1 cellular context compared by ENCODE assay signal in the genomic region with DNA sequence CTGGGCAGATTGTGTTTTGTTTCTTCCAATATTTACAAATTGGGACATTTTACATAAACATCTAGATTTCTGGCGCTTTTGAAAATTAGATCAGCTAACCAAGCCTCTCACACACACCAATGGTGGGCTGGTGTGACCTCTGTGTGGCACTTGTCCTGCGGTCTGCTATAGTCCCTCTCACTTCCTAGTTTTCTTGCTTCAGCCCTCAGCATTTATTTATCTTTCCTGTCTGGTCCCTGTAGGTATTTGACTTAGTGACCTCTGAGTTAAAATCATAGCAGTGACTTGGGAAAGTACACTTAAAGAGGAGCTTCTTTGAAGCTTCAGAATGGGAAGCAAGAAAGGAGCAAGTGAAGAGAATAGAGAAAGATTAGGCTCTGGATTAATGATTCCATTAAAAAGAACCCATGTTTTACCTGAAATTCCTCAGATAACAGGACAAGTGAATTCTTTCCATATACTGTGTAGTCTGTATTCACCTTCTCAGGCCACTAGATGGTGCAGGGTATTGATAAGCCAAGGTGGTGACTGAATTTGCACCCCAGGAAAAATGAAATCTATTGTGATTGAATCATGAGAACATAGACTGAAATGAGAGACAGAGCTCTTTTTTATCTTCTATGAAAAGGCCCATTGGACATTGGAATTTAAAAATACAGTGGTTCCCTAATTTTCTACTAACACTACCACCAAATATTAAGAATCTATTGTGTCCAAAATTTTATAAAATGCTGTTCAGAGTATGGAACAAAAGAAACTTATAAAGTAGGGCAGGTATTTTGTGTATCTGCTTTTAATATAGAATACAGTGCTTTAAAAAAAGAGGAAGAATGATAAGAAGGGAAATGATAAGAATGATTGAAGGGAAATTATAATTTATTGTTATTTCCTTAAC.
TF ChIP-seq lines count a peak whose summit lies in the region.

No MANE protein-coding gene starts in this region.

TF ChIP-seq in GM12878, 131 proteins besides CTCF, POLR2A, EP300 and RAD21 (continued from another document and continues in another):
- TF ChIP-seq, protein P1, sequence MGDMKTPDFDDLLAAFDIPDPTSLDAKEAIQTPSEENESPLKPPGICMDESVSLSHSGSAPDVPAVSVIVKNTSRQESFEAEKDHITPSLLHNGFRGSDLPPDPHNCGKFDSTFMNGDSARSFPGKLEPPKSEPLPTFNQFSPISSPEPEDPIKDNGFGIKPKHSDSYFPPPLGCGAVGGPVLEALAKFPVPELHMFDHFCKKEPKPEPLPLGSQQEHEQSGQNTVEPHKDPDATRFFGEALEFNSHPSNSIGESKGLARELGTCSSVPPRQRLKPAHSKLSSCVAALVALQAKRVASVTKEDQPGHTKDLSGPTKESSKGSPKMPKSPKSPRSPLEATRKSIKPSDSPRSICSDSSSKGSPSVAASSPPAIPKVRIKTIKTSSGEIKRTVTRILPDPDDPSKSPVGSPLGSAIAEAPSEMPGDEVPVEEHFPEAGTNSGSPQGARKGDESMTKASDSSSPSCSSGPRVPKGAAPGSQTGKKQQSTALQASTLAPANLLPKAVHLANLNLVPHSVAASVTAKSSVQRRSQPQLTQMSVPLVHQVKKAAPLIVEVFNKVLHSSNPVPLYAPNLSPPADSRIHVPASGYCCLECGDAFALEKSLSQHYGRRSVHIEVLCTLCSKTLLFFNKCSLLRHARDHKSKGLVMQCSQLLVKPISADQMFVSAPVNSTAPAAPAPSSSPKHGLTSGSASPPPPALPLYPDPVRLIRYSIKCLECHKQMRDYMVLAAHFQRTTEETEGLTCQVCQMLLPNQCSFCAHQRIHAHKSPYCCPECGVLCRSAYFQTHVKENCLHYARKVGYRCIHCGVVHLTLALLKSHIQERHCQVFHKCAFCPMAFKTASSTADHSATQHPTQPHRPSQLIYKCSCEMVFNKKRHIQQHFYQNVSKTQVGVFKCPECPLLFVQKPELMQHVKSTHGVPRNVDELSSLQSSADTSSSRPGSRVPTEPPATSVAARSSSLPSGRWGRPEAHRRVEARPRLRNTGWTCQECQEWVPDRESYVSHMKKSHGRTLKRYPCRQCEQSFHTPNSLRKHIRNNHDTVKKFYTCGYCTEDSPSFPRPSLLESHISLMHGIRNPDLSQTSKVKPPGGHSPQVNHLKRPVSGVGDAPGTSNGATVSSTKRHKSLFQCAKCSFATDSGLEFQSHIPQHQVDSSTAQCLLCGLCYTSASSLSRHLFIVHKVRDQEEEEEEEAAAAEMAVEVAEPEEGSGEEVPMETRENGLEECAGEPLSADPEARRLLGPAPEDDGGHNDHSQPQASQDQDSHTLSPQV (IDR thresholded peaks at IDR 0.05), result no peak
- TF ChIP-seq IKZF1 (conservative IDR thresholded peaks at IDR 0.05) (peak; percentile 84), SMC3 (IDR thresholded peaks at IDR 0.05; ENCODE audit: borderline replicate concordance, low read length) (peak; percentile 92), BACH1 (IDR thresholded peaks at IDR 0.05; ENCODE audit: borderline replicate concordance) (no peak), ZNF207 (IDR thresholded peaks at IDR 0.05; ENCODE audit: borderline replicate concordance) (no peak), SPI1 (IDR thresholded peaks at IDR 0.05; ENCODE audit: borderline replicate concordance, insufficient read depth, low read depth, low read length) (peak; percentile 69; the same call in 1 of the 2 replicates), RBBP5 (conservative IDR thresholded peaks at IDR 0.05) (no peak), SIN3A (IDR thresholded peaks at IDR 0.05; ENCODE audit: low read depth, low read length) (no peak), BHLHE40 (IDR thresholded peaks at IDR 0.05; ENCODE audit: borderline replicate concordance in 1 of 2, low read depth in 2 of 2, low read length in 1 of 2) (no peak), POLR2AphosphoS2 (IDR thresholded peaks at IDR 0.05; ENCODE audit: low read depth, low read length) (no peak), DPF2 (IDR thresholded peaks at IDR 0.05) (0 out of 2 replicates have a peak, but pooled peaks have one; percentile 55), NR2F1 (conservative IDR thresholded peaks at IDR 0.05) (peak; percentile 84), NR2C2 (IDR thresholded peaks at IDR 0.05; ENCODE audit: borderline replicate concordance, control insufficient read depth, insufficient read length, low read depth) (no peak), IKZF2 (IDR thresholded peaks at IDR 0.05) (peak; percentile 80 to 81), WRNIP1 (IDR thresholded peaks at IDR 0.05; ENCODE audit: borderline replicate concordance, low read depth, low read length) (no peak), BMI1 (IDR thresholded peaks at IDR 0.05; ENCODE audit: borderline replicate concordance) (no peak), CHD1 (IDR thresholded peaks at IDR 0.05; ENCODE audit: low read depth, low read length) (no peak), MTA2 (IDR thresholded peaks at IDR 0.05; ENCODE audit: low read depth) (peak; percentile 53; the same call in 1 of the 2 replicates), EED (IDR thresholded peaks at IDR 0.05; ENCODE audit: low read depth) (peak; percentile 55; the same call in 1 of the 2 replicates), SMARCA5 (IDR thresholded peaks at IDR 0.05) (peak; percentile 35; the same call in 1 of the 2 replicates), NR2C1 (IDR thresholded peaks at IDR 0.05) (no peak)
- TF ChIP-seq, protein P2, sequence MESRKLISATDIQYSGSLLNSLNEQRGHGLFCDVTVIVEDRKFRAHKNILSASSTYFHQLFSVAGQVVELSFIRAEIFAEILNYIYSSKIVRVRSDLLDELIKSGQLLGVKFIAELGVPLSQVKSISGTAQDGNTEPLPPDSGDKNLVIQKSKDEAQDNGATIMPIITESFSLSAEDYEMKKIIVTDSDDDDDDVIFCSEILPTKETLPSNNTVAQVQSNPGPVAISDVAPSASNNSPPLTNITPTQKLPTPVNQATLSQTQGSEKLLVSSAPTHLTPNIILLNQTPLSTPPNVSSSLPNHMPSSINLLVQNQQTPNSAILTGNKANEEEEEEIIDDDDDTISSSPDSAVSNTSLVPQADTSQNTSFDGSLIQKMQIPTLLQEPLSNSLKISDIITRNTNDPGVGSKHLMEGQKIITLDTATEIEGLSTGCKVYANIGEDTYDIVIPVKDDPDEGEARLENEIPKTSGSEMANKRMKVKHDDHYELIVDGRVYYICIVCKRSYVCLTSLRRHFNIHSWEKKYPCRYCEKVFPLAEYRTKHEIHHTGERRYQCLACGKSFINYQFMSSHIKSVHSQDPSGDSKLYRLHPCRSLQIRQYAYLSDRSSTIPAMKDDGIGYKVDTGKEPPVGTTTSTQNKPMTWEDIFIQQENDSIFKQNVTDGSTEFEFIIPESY (IDR thresholded peaks at IDR 0.05), result no peak
- TF ChIP-seq, protein P3, sequence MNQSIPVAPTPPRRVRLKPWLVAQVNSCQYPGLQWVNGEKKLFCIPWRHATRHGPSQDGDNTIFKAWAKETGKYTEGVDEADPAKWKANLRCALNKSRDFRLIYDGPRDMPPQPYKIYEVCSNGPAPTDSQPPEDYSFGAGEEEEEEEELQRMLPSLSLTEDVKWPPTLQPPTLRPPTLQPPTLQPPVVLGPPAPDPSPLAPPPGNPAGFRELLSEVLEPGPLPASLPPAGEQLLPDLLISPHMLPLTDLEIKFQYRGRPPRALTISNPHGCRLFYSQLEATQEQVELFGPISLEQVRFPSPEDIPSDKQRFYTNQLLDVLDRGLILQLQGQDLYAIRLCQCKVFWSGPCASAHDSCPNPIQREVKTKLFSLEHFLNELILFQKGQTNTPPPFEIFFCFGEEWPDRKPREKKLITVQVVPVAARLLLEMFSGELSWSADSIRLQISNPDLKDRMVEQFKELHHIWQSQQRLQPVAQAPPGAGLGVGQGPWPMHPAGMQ (IDR thresholded peaks at IDR 0.05; ENCODE audit: borderline replicate concordance), result no peak
- TF ChIP-seq, protein P4, sequence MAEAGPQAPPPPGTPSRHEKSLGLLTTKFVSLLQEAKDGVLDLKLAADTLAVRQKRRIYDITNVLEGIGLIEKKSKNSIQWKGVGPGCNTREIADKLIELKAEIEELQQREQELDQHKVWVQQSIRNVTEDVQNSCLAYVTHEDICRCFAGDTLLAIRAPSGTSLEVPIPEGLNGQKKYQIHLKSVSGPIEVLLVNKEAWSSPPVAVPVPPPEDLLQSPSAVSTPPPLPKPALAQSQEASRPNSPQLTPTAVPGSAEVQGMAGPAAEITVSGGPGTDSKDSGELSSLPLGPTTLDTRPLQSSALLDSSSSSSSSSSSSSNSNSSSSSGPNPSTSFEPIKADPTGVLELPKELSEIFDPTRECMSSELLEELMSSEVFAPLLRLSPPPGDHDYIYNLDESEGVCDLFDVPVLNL (IDR thresholded peaks at IDR 0.05; ENCODE audit: low read depth, low read length), result no peak
- TF ChIP-seq, protein P5, sequence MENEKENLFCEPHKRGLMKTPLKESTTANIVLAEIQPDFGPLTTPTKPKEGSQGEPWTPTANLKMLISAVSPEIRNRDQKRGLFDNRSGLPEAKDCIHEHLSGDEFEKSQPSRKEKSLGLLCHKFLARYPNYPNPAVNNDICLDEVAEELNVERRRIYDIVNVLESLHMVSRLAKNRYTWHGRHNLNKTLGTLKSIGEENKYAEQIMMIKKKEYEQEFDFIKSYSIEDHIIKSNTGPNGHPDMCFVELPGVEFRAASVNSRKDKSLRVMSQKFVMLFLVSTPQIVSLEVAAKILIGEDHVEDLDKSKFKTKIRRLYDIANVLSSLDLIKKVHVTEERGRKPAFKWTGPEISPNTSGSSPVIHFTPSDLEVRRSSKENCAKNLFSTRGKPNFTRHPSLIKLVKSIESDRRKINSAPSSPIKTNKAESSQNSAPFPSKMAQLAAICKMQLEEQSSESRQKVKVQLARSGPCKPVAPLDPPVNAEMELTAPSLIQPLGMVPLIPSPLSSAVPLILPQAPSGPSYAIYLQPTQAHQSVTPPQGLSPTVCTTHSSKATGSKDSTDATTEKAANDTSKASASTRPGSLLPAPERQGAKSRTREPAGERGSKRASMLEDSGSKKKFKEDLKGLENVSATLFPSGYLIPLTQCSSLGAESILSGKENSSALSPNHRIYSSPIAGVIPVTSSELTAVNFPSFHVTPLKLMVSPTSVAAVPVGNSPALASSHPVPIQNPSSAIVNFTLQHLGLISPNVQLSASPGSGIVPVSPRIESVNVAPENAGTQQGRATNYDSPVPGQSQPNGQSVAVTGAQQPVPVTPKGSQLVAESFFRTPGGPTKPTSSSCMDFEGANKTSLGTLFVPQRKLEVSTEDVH (IDR thresholded peaks at IDR 0.05; ENCODE audit: low read depth, partially characterized antibody), result no peak
- TF ChIP-seq, protein P6, sequence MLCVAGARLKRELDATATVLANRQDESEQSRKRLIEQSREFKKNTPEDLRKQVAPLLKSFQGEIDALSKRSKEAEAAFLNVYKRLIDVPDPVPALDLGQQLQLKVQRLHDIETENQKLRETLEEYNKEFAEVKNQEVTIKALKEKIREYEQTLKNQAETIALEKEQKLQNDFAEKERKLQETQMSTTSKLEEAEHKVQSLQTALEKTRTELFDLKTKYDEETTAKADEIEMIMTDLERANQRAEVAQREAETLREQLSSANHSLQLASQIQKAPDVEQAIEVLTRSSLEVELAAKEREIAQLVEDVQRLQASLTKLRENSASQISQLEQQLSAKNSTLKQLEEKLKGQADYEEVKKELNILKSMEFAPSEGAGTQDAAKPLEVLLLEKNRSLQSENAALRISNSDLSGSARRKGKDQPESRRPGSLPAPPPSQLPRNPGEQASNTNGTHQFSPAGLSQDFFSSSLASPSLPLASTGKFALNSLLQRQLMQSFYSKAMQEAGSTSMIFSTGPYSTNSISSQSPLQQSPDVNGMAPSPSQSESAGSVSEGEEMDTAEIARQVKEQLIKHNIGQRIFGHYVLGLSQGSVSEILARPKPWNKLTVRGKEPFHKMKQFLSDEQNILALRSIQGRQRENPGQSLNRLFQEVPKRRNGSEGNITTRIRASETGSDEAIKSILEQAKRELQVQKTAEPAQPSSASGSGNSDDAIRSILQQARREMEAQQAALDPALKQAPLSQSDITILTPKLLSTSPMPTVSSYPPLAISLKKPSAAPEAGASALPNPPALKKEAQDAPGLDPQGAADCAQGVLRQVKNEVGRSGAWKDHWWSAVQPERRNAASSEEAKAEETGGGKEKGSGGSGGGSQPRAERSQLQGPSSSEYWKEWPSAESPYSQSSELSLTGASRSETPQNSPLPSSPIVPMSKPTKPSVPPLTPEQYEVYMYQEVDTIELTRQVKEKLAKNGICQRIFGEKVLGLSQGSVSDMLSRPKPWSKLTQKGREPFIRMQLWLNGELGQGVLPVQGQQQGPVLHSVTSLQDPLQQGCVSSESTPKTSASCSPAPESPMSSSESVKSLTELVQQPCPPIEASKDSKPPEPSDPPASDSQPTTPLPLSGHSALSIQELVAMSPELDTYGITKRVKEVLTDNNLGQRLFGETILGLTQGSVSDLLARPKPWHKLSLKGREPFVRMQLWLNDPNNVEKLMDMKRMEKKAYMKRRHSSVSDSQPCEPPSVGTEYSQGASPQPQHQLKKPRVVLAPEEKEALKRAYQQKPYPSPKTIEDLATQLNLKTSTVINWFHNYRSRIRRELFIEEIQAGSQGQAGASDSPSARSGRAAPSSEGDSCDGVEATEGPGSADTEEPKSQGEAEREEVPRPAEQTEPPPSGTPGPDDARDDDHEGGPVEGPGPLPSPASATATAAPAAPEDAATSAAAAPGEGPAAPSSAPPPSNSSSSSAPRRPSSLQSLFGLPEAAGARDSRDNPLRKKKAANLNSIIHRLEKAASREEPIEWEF (IDR thresholded peaks at IDR 0.05; ENCODE audit: insufficient replicate concordance, low read depth, low read length), result peak; percentile 80
- TF ChIP-seq, protein P7, sequence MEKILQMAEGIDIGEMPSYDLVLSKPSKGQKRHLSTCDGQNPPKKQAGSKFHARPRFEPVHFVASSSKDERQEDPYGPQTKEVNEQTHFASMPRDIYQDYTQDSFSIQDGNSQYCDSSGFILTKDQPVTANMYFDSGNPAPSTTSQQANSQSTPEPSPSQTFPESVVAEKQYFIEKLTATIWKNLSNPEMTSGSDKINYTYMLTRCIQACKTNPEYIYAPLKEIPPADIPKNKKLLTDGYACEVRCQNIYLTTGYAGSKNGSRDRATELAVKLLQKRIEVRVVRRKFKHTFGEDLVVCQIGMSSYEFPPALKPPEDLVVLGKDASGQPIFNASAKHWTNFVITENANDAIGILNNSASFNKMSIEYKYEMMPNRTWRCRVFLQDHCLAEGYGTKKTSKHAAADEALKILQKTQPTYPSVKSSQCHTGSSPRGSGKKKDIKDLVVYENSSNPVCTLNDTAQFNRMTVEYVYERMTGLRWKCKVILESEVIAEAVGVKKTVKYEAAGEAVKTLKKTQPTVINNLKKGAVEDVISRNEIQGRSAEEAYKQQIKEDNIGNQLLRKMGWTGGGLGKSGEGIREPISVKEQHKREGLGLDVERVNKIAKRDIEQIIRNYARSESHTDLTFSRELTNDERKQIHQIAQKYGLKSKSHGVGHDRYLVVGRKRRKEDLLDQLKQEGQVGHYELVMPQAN (conservative IDR thresholded peaks at IDR 0.05), result no peak
- TF ChIP-seq, protein P8, sequence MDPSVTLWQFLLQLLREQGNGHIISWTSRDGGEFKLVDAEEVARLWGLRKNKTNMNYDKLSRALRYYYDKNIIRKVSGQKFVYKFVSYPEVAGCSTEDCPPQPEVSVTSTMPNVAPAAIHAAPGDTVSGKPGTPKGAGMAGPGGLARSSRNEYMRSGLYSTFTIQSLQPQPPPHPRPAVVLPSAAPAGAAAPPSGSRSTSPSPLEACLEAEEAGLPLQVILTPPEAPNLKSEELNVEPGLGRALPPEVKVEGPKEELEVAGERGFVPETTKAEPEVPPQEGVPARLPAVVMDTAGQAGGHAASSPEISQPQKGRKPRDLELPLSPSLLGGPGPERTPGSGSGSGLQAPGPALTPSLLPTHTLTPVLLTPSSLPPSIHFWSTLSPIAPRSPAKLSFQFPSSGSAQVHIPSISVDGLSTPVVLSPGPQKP (IDR thresholded peaks at IDR 0.05; ENCODE audit: low read depth, low read length), result no peak
